In the genomic region with DNA sequence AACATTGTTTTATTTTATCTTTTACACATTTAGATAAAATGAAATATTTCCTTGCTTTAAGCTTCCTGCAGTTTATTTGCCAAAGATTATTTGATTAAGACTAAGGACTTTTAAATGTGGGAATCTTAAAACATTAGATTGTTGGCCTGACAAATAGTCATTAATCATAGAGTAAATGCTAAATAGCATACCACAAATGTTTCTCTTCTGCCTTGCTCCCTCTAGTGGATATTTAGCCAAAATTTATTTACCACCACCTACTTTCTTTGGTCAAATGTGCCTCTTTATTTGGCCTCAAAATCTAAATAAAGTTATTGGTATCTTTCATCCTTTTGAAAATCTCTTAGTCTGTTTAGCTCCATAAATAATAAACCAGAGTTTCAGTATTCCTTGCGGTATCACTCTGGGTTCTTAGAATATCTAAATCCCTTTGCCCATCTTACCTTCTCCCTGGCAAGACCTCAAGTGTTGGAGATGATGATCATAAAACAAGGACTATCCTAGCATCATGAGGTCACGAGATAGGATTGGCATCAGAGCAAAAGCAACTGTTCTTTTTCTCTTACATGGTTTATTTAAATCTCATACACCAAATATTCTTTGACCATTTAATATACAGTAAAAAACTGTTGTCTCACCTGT, we compare ENCODE assay signal across 8 cellular contexts.
DNase-seq lines count a peak whose midpoint lies in the region; ATAC-seq, FAIRE-seq and TF ChIP-seq lines count a peak whose summit lies in the region.

No MANE protein-coding gene starts in this region.

- CTCF ChIA-PET in K562 (lab: Yijun Ruan, JAX; ENCODE audit: low intra/inter-chr PET ratio), result interaction anchor here (0.6 kb wide), 1 partner anchor 737 kb away, joined by 3 read pairs; no protein-coding TSS in a partner anchor

- peak; percentile 53 for ATAC-seq in GM19455 (IDR thresholded peaks at IDR 0.05; ENCODE audit: unreplicated experiment)
- ATAC-seq in K562, result 0 out of 3 replicates have a peak, but pooled peaks have one; percentile 47

- H3K9me3 Mint-ChIP-seq in CD14-positive monocyte, result no peaks in the 10 kb centered on the region

- H2AFZ ChIP-seq in K562 (ENCODE audit: low read depth, low read length), result no peak overlapping the region

- POLR2A ChIA-PET in K562 (lab: Yijun Ruan, JAX), result no interaction called here

- H3K27ac Mint-ChIP-seq in CD14-positive monocyte, result peak overlapping the region in 1 of 7 donors; percentile 35

- no peak overlapping the region for H3K4me3 Mint-ChIP-seq in CD14-positive monocyte

- no peaks in the 10 kb centered on the region for H4K20me1 ChIP-seq in K562 (replicated peaks; ENCODE audit: control insufficient read depth, insufficient read depth, low read length)

- H3K9ac ChIP-seq in K562 (ENCODE audit: insufficient read depth in 1 of 2, low read depth in 2 of 2, low read length in 2 of 2), result no peak overlapping the region

- no peak for TF ChIP-seq POLR2A in K562 (conservative IDR thresholded peaks at IDR 0.05)

- no peaks in the 10 kb centered on the region for H3K9me1 ChIP-seq in K562 (ENCODE audit: control insufficient read depth, insufficient read depth, low read length)

- no peaks in the 10 kb centered on the region for H3K36me3 Mint-ChIP-seq in CD14-positive monocyte

- TF ChIP-seq EP300 in K562 (IDR thresholded peaks at IDR 0.05; ENCODE audit: low read length), result no peak

- DNase-seq in CD14-positive monocyte (ENCODE audit: low spot score) (no peak), NCI-H2029 (lab: John Stamatoyannopoulos, UW) (peak; percentile 27), K562 (ENCODE audit: extremely low read depth in 1 of 4, low spot score in 3 of 4) (peak; percentile 7 to 18 (median 12)), left kidney (ENCODE audit: low read depth, low spot score) (peak; percentile 40), NCI-H524 treated with DMSO at 0.1 percent for 48 hours (lab: John Stamatoyannopoulos, UW) (no peak)
- no peak for DNase-seq in activated CD8-positive, alpha-beta memory T cell treated with anti-CD3 and anti-CD28 coated beads, Interleukin-2, amount 50 U/mL, for 4 hours
- DNase-seq in activated CD4-positive, alpha-beta T cell treated with anti-CD3 and anti-CD28 coated beads for 4 hours, result no peak

- peak; percentile 35 to 47 for TF ChIP-seq RAD21 in K562 (CRISPR knock-in tag; conservative IDR thresholded peaks at IDR 0.05 in 1 of 2, IDR thresholded peaks at IDR 0.05 in 1 of 2)

- no TSS peak for BruUV-seq in K562 (replicated peaks; lab: Mats Ljungman, UMichigan)

- FAIRE-seq in K562 (lab: Jason Lieb, UNC), result peak; percentile 85

- no peaks in the 10 kb centered on the region for H3K4me1 ChIP-seq in K562 (replicated peaks in 1 of 2; ENCODE audit: control insufficient read depth in 2 of 2, insufficient read depth in 2 of 2, low read length in 2 of 2)

- peaks cover 19% of the 10 kb centered on the region; the same call in 1 of the 3 replicates for H3K36me3 ChIP-seq in K562 (ENCODE audit: control insufficient read depth, insufficient read depth, low read length)

- no peak overlapping the region for H3K27ac ChIP-seq in K562 (ENCODE audit: extremely low read depth, low read depth, low read length)

- H3K4me3 ChIP-seq in K562, result no peak overlapping the region

- intact Hi-C loops in CD14-positive monocyte (cut with micrococcal nuclease), result no loop called here
- intact Hi-C loops in K562 (cut with micrococcal nuclease), result loop anchor here (5.0 kb wide), 1 partner anchor 101 kb away; no protein-coding TSS in a partner anchor

- H3K79me2 ChIP-seq in K562 (ENCODE audit: control insufficient read depth, insufficient read depth, low read length), result no peaks in the 10 kb centered on the region

- in situ Hi-C loops in K562 (cut with MboI), result no loop called here

- TF ChIP-seq CTCF in CD14-positive monocyte (IDR thresholded peaks at IDR 0.05), result peak; percentile 73
- peak in 2 of 3 experiments; percentile 35 to 60; a peak in 2 of 6 replicates for TF ChIP-seq CTCF in K562 (IDR thresholded peaks at IDR 0.05 in 2 of 3, conservative IDR thresholded peaks at IDR 0.05 in 1 of 3; ENCODE audit: insufficient read depth in 2 of 3, low read depth in 1 of 3, low read length in 3 of 3)

- no peaks in the 10 kb centered on the region for H3K4me1 Mint-ChIP-seq in CD14-positive monocyte

- H3K27me3 Mint-ChIP-seq in CD14-positive monocyte (ENCODE audit: low read depth in 3 of 3), result peaks cover 0 to 3% (median 0%) of the 10 kb centered on the region in 3 donors

- H3K9me3 ChIP-seq in K562 (replicated peaks; ENCODE audit: control insufficient read depth, insufficient read depth, low read depth, low read length), result no peaks in the 10 kb centered on the region

- H3K4me2 ChIP-seq in K562 (ENCODE audit: insufficient read depth, low read length), result no peak overlapping the region

- no peaks in the 10 kb centered on the region for H3K27me3 ChIP-seq in K562 (ENCODE audit: control insufficient read depth in 2 of 2, insufficient read depth in 2 of 2, low read length in 2 of 2)

- 50% methylated on average over 2 of the region's 2 CpGs for WGBS in K562 (ENCODE audit: insufficient coverage, low coverage, missing lambda C conversion rate)

TF ChIP-seq in K562, 482 proteins besides CTCF, POLR2A, EP300 and RAD21:
- no peak for TF ChIP-seq CBFA2T3 (IDR thresholded peaks at IDR 0.05)
- TF ChIP-seq, protein P1, sequence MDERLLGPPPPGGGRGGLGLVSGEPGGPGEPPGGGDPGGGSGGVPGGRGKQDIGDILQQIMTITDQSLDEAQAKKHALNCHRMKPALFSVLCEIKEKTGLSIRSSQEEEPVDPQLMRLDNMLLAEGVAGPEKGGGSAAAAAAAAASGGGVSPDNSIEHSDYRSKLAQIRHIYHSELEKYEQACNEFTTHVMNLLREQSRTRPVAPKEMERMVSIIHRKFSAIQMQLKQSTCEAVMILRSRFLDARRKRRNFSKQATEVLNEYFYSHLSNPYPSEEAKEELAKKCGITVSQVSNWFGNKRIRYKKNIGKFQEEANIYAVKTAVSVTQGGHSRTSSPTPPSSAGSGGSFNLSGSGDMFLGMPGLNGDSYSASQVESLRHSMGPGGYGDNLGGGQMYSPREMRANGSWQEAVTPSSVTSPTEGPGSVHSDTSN (CRISPR knock-in tag; IDR thresholded peaks at IDR 0.05; ENCODE audit: low read depth), result 0 out of 2 replicates have a peak, but pooled peaks have one; percentile 26
- TF ChIP-seq, protein P1 (tag; conservative IDR thresholded peaks at IDR 0.05; ENCODE audit: low read depth), result peak; percentile 93
- peak; percentile 91 for TF ChIP-seq MEIS2 (IDR thresholded peaks at IDR 0.05; ENCODE audit: partially characterized antibody)
- TF ChIP-seq, protein P2, sequence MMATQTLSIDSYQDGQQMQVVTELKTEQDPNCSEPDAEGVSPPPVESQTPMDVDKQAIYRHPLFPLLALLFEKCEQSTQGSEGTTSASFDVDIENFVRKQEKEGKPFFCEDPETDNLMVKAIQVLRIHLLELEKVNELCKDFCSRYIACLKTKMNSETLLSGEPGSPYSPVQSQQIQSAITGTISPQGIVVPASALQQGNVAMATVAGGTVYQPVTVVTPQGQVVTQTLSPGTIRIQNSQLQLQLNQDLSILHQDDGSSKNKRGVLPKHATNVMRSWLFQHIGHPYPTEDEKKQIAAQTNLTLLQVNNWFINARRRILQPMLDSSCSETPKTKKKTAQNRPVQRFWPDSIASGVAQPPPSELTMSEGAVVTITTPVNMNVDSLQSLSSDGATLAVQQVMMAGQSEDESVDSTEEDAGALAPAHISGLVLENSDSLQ (IDR thresholded peaks at IDR 0.05), result peak; percentile 83

Comparison
In these comparisons a context has a peak if more than half of its experiments do, and no peak if none do; other contexts are left out.
1. DNase-seq: peak in NCI-H2029 (single experiment), K562 (4 of 4) and left kidney (single experiment); none in CD14-positive monocyte (single experiment), activated CD8-positive, alpha-beta memory T cell treated with anti-CD3 and anti-CD28 coated beads, Interleukin-2, amount 50 U/mL, for 4 hours (single experiment), activated CD4-positive, alpha-beta T cell treated with anti-CD3 and anti-CD28 coated beads for 4 hours (0 of 2) and NCI-H524 treated with DMSO at 0.1 percent for 48 hours (single experiment).